In genomic region chr19:13035820-13036365, GRCh38 we compare ENCODE assay signal across 12 cellular contexts. TPM values are rescaled to one million over a fixed set of nuclear protein-coding genes. Genes with fewer than 3 reads are reported as not detected.
A peak's percentile ranks its signal among the peaks of the same experiment; 100 is the strongest.
DNase-seq lines count a peak whose midpoint lies in the region; ATAC-seq and TF ChIP-seq lines count a peak whose summit lies in the region.
"Had no signal": no experiment of that assay in that cellular context is flagged by ENCODE, and none has a peak within 500 bp of the region (broad histone marks: within the 10 kb centered on the region; RNA-seq: fewer than 3 reads in every experiment).

No MANE protein-coding gene starts in this region.

- TF ChIP-seq POLR2A in tibial nerve (IDR thresholded peaks at IDR 0.05): no peak

- TF ChIP-seq CTCF in tibial nerve (IDR thresholded peaks at IDR 0.05): no peak

- no peaks in the 10 kb centered on the region for H3K36me3 ChIP-seq in mucosa of stomach (ENCODE audit: control insufficient read depth, insufficient read depth, low read length)
- H3K36me3 ChIP-seq in tibial nerve: no peaks in the 10 kb centered on the region
- H3K36me3 ChIP-seq: HAP-1 had no signal

- no peak overlapping the region for H3K4me3 ChIP-seq in mucosa of stomach (ENCODE audit: low read length)
- no peak overlapping the region for H3K4me3 ChIP-seq in tibial nerve
- H3K4me3 ChIP-seq: HAP-1 had no signal

- peaks cover 79% of the 10 kb centered on the region for H3K4me1 ChIP-seq in mucosa of stomach (ENCODE audit: control insufficient read depth, insufficient read depth, low read length)
- peaks cover 2 to 99% (median 84%) of the 10 kb centered on the region in 4 donors for H3K4me1 ChIP-seq in tibial nerve

- WGBS in tibial nerve, 2 donors: 83 to 92% methylated on average over 12 of the region's 13 CpGs

- H3K9me3 ChIP-seq in mucosa of stomach (ENCODE audit: control insufficient read depth, low read length) (no peaks in the 10 kb centered on the region), tibial nerve (no peaks in the 10 kb centered on the region)
- H3K9me3 ChIP-seq: HAP-1 had no signal

- H3K27ac ChIP-seq in cingulate gyrus (ENCODE audit: low read depth, low read length) (peak overlapping the region; percentile 78), tibial nerve (peak overlapping the region; percentile 12 to 90 (median 56))

- DNase-seq in NCI-H69 (lab: John Stamatoyannopoulos, UW): peak; percentile 44
- no peak for DNase-seq in tibial nerve (ENCODE audit: low spot score in 2 of 2)
- no peak for DNase-seq in SIG-M5 treated with dmso at 0.1 percent for 504 hours (lab: John Stamatoyannopoulos, UW; ENCODE audit: unreplicated experiment)
- no peak for DNase-seq in T-helper 2 cell
- DNase-seq: activated CD8-positive, alpha-beta T cell treated with anti-CD3 and anti-CD28 coated beads, Interleukin-2, amount 10 ng/mL, durations not matched to agents 7 days and 5 days; activated gamma-delta T cell treated with Interleukin-2 at 50 U/mL for 16 hours; NCI-H446 treated with DMSO at 0.1 percent for 48 hours; nucleus accumbens had no signal

- no peak for TF ChIP-seq EP300 in tibial nerve (IDR thresholded peaks at IDR 0.05)

- no peak for ATAC-seq in GM21786 (IDR thresholded peaks at IDR 0.05; ENCODE audit: unreplicated experiment)
- ATAC-seq: activated CD8-positive, alpha-beta T cell treated with anti-CD3 and anti-CD28 coated beads, Interleukin-2, amount 10 ng/mL, durations not matched to agents 7 days and 5 days had no signal

- H3K9ac ChIP-seq in mucosa of stomach (ENCODE audit: low read length): peak overlapping the region; percentile 25

- H3K27me3 ChIP-seq in mucosa of stomach (ENCODE audit: control insufficient read depth, insufficient read depth, low read length) (no peaks in the 10 kb centered on the region), tibial nerve (no peaks in the 10 kb centered on the region)

RNA-seq across cellular contexts. Expression of gene NFIX, which starts 40.6 kb away (rescaled TPM):
- total RNA-seq in tibial nerve: 10 to 100 TPM; 39.8 to 55.8 (median 48.2) TPM
